ENCODE assay signal across 20 cellular contexts in the genomic region with DNA sequence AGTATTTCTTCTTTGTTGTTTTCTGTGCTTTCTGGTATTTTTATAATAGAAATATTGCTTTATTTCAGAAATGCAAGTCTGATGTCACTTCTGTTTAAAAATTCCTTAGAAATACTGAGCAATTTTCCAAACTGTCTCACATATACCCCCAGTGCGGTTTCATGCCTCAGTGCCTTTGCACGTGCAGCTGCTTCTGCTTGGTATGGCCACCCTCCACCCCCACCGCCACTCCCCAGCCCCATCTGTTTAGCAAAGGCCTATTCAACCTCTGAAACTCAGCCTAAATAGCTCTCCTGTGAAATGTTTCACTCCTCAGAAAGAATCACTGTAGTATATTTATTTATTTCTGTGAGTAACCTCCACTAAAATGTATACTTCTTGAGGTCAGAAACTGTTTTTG. TPM values are rescaled to one million over a fixed set of nuclear protein-coding genes. Genes with fewer than 3 reads are reported as not detected.
DNase-seq lines count a peak whose midpoint lies in the region; ATAC-seq and TF ChIP-seq lines count a peak whose summit lies in the region.
"Had no signal": no experiment of that assay in that cellular context is flagged by ENCODE, and none has a peak within 500 bp of the region (broad histone marks: within the 10 kb centered on the region; RNA-seq: fewer than 3 reads in every experiment).

No MANE protein-coding gene starts in this region.

- peak overlapping the region; percentile 28 for H3K4me2 ChIP-seq in DOHH2 (ENCODE audit: low read length)
- H3K4me2 ChIP-seq in IMR-90 (ENCODE audit: low read depth, low read length) = no peak overlapping the region
- H3K4me2 ChIP-seq: A549 had no signal

- H3F3A ChIP-seq in DOHH2 (ENCODE audit: control insufficient read depth, insufficient read depth) = no peaks in the 10 kb centered on the region

- no peak overlapping the region for H3K27ac ChIP-seq in DOHH2 (ENCODE audit: low read depth, low read length)
- no peak overlapping the region for H3K27ac ChIP-seq in IMR-90 (ENCODE audit: insufficient read depth, low read length)
- no peak overlapping the region for H3K27ac ChIP-seq in uterus
- H3K27ac ChIP-seq in adrenal gland = no peak overlapping the region
- H3K27ac ChIP-seq: A549, Peyer's patch had no signal

- ATAC-seq in GM19455 (IDR thresholded peaks at IDR 0.05; ENCODE audit: unreplicated experiment) (peak; percentile 44), IMR-90 (ENCODE audit: low read depth) (peak; percentile 21; the same call in 1 of the 2 replicates)
- ATAC-seq: A549 had no signal

- no TSS peak for BruUV-seq in IMR-90 (replicated peaks; lab: Mats Ljungman, UMichigan)

- no peak overlapping the region for H3K4ac ChIP-seq in IMR-90 (ENCODE audit: low read depth, low read length)

- no peaks in the 10 kb centered on the region for H3K9me3 ChIP-seq in DOHH2 (ENCODE audit: control insufficient read depth, insufficient read depth, low read length)
- H3K9me3 ChIP-seq in IMR-90 (ENCODE audit: control insufficient read depth, insufficient read depth, low read length) = no peaks in the 10 kb centered on the region
- H3K9me3 ChIP-seq in uterus = no peaks in the 10 kb centered on the region
- H3K9me3 ChIP-seq in adrenal gland (replicated peaks in 1 of 3) = no peaks in the 10 kb centered on the region
- H3K9me3 ChIP-seq: A549, Peyer's patch had no signal

- H3K4me3 Mint-ChIP-seq in chondrocyte (ENCODE audit: unreplicated experiment) = no peak overlapping the region
- H3K4me3 Mint-ChIP-seq: CD4-positive, CD25-positive, alpha-beta regulatory T cell had no signal

- no peaks in the 10 kb centered on the region for H3K9me1 ChIP-seq in IMR-90 (ENCODE audit: insufficient read depth, low read length)

- no peak overlapping the region for H2AK9ac ChIP-seq in IMR-90 (replicated peaks; ENCODE audit: low read depth, low read length, poor library complexity)

- H2BK120ac ChIP-seq in IMR-90 (ENCODE audit: low read depth, low read length) = no peak overlapping the region

- no peak overlapping the region for H4K8ac ChIP-seq in IMR-90 (ENCODE audit: low read depth in 2 of 2, low read length in 2 of 2)

- H3K4me1 Mint-ChIP-seq in chondrocyte (ENCODE audit: low read depth) = peaks cover 50% of the 10 kb centered on the region
- H3K4me1 Mint-ChIP-seq: CD4-positive, CD25-positive, alpha-beta regulatory T cell had no signal

- no peaks in the 10 kb centered on the region for H3K27me3 Mint-ChIP-seq in chondrocyte (ENCODE audit: low read depth)
- H3K27me3 Mint-ChIP-seq: CD4-positive, CD25-positive, alpha-beta regulatory T cell had no signal

- H2BK15ac ChIP-seq in IMR-90 (ENCODE audit: low read depth, low read length) = no peak overlapping the region

- H2BK5ac ChIP-seq in IMR-90 (ENCODE audit: low read depth, low read length, poor library complexity, severe bottlenecking) = no peak overlapping the region

- TF ChIP-seq CTCF in DOHH2 (IDR thresholded peaks at IDR 0.05; ENCODE audit: low read depth, low read length, poor library complexity, severe bottlenecking) (no peak), IMR-90 (conservative IDR thresholded peaks at IDR 0.05; ENCODE audit: low read depth, low read length) (no peak), uterus (IDR thresholded peaks at IDR 0.05) (no peak), adrenal gland (IDR thresholded peaks at IDR 0.05) (no peak), chondrocyte (IDR thresholded peaks at IDR 0.05) (no peak)

- H3K56ac ChIP-seq in IMR-90 (ENCODE audit: extremely low read depth, insufficient read depth, low read length) = no peak overlapping the region

- no peak overlapping the region for H3K23ac ChIP-seq in IMR-90 (ENCODE audit: low read depth, low read length)

- H3K14ac ChIP-seq in IMR-90 (replicated peaks; ENCODE audit: low read depth, low read length) = no peak overlapping the region

- no peaks in the 10 kb centered on the region for H3K79me2 ChIP-seq in DOHH2 (ENCODE audit: control insufficient read depth, low read length)

- H3K4me1 ChIP-seq in DOHH2 (ENCODE audit: control insufficient read depth, low read length) = peaks cover 16% of the 10 kb centered on the region
- H3K4me1 ChIP-seq in IMR-90 (ENCODE audit: control insufficient read depth, insufficient read depth, low read length) = no peaks in the 10 kb centered on the region
- no peaks in the 10 kb centered on the region for H3K4me1 ChIP-seq in uterus
- H3K4me1 ChIP-seq in adrenal gland (replicated peaks in 1 of 2) = no peaks in the 10 kb centered on the region
- H3K4me1 ChIP-seq: A549, Peyer's patch had no signal

- no peak overlapping the region for H3K9ac ChIP-seq in IMR-90 (ENCODE audit: low read depth, low read length)

- H3K36me3 ChIP-seq in DOHH2 (ENCODE audit: control insufficient read depth, low read length) (no peaks in the 10 kb centered on the region), IMR-90 (ENCODE audit: control insufficient read depth, insufficient read depth, low read length) (no peaks in the 10 kb centered on the region), uterus (no peaks in the 10 kb centered on the region), adrenal gland (replicated peaks in 1 of 2) (no peaks in the 10 kb centered on the region)
- H3K36me3 ChIP-seq: Peyer's patch had no signal

- no peak overlapping the region for H2AK5ac ChIP-seq in IMR-90 (ENCODE audit: low read depth, low read length)

- H3K27me3 ChIP-seq in DOHH2 (ENCODE audit: control insufficient read depth, low read length) = 0 out of 2 replicates have a peak, but pooled peaks cover 2% of the 10 kb centered on the region
- H3K27me3 ChIP-seq in IMR-90 (ENCODE audit: control insufficient read depth, insufficient read depth, low read length) = peaks cover 14% of the 10 kb centered on the region
- H3K27me3 ChIP-seq in uterus = no peaks in the 10 kb centered on the region
- H3K27me3 ChIP-seq in adrenal gland = no peaks in the 10 kb centered on the region
- H3K27me3 ChIP-seq: Peyer's patch had no signal

- peaks cover 2% of the 10 kb centered on the region for H3K36me3 Mint-ChIP-seq in chondrocyte (ENCODE audit: low read depth)
- H3K36me3 Mint-ChIP-seq: CD4-positive, CD25-positive, alpha-beta regulatory T cell had no signal

- no peak for TF ChIP-seq POLR2A in IMR-90 (IDR thresholded peaks at IDR 0.05; ENCODE audit: low read depth, low read length)
- no peak for TF ChIP-seq POLR2A in uterus (IDR thresholded peaks at IDR 0.05)
- TF ChIP-seq POLR2A in adrenal gland (IDR thresholded peaks at IDR 0.05) = no peak

- CTCF ChIA-PET in IMR-90 (lab: Yijun Ruan, JAX) = no interaction called here

- no peak overlapping the region for H3K18ac ChIP-seq in IMR-90 (ENCODE audit: low read depth, low read length)

- H3K79me1 ChIP-seq in IMR-90 (ENCODE audit: low read depth in 1 of 2, low read length in 2 of 2) = no peaks in the 10 kb centered on the region

- no peak overlapping the region for H2AFZ ChIP-seq in IMR-90 (replicated peaks; ENCODE audit: low read length, poor library complexity)

- dilution Hi-C loops in IMR-90 (cut with HindIII; ENCODE audit: low sequenced_read_pairs, unreplicated experiment) = no loop called here

- H2BK20ac ChIP-seq in IMR-90 (ENCODE audit: low read depth, low read length) = no peak overlapping the region

- H4K20me1 ChIP-seq in DOHH2 (ENCODE audit: control insufficient read depth, insufficient read depth, low read depth, low read length) (no peaks in the 10 kb centered on the region), IMR-90 (ENCODE audit: insufficient read depth, low read length) (no peaks in the 10 kb centered on the region)

- no peaks in the 10 kb centered on the region for H3K9me2 ChIP-seq in DOHH2 (replicated peaks; ENCODE audit: control insufficient read depth, low read length)

- WGBS in IMR-90 (ENCODE audit: extremely low coverage in 2 of 2, insufficient read length in 1 of 2), 2 experiments = no CpG with 5 or more reads among the region's 3 CpGs
- 95 to 100% (median 96%) methylated on average over 3 of the region's 3 CpGs for WGBS in adrenal gland, 4 donors

- no peak overlapping the region for H3K27ac Mint-ChIP-seq in chondrocyte (ENCODE audit: unreplicated experiment)
- H3K27ac Mint-ChIP-seq: CD4-positive, CD25-positive, alpha-beta regulatory T cell had no signal

- intact Hi-C loops in IMR-90 (cut with micrococcal nuclease) = no loop called here
- intact Hi-C loops in uterus (cut with DNase I; ENCODE audit: low total_unique reads) = no loop called here
- intact Hi-C loops in adrenal gland (cut with DNase I) = no loop called here

- in situ Hi-C loops in IMR-90 (cut with MboI; ENCODE audit: low sequenced_read_pairs) = no loop called here

- POLR2A ChIA-PET in IMR-90 (lab: Charles Lee; ENCODE audit: unreplicated experiment) = no interaction called here

- H3K4me3 ChIP-seq in DOHH2 (ENCODE audit: low read length) (no peak overlapping the region), IMR-90 (ENCODE audit: insufficient read depth, low read depth, low read length) (no peak overlapping the region), uterus (no peak overlapping the region), adrenal gland (no peak overlapping the region)
- H3K4me3 ChIP-seq: A549, Peyer's patch had no signal

- no peak for TF ChIP-seq RAD21 in IMR-90 (IDR thresholded peaks at IDR 0.05; ENCODE audit: low read length)

- no peak overlapping the region for H4K91ac ChIP-seq in IMR-90 (ENCODE audit: insufficient read depth, low read depth, low read length)

- no peak overlapping the region for H4K5ac ChIP-seq in IMR-90 (ENCODE audit: low read depth, low read length)

- DNase-seq in IMR-90 = no peak
- DNase-seq in RPMI8226 = peak; percentile 65
- no peak for DNase-seq in uterus
- no peak for DNase-seq in NK-92 (lab: John Stamatoyannopoulos, UW; ENCODE audit: unreplicated experiment)
- no peak for DNase-seq in adrenal gland
- no peak for DNase-seq in chondrocyte (ENCODE audit: low spot score)
- DNase-seq: CD4-positive, CD25-positive, alpha-beta regulatory T cell; DND-41; GF-D8; GOT3; Kasumi-1; NCI-H1417 treated with DMSO at 0.1 percent for 48 hours; NCI-H2029 treated with DMSO at 0.1 percent for 48 hours; NCI-H2227 treated with DMSO at 0.1 percent for 48 hours; NCI-H526 treated with DMSO at 0.1 percent for 48 hours; Peyer's patch; SHP77 had no signal

- H3K9me3 Mint-ChIP-seq in chondrocyte (ENCODE audit: low read depth) = no peaks in the 10 kb centered on the region

TF ChIP-seq in IMR-90, 13 proteins besides CTCF, POLR2A, EP300 and RAD21 (continues in another document):
- TF ChIP-seq CHD1 (IDR thresholded peaks at IDR 0.05; ENCODE audit: low read depth, low read length) (no peak), MAFK (IDR thresholded peaks at IDR 0.05; ENCODE audit: low read depth, low read length) (no peak), RCOR1 (IDR thresholded peaks at IDR 0.05; ENCODE audit: insufficient replicate concordance, low read length) (no peak), NFE2L2 (IDR thresholded peaks at IDR 0.05; ENCODE audit: low read depth, low read length) (no peak), CEBPB (IDR thresholded peaks at IDR 0.05; ENCODE audit: low read depth, low read length) (no peak)

RNA-seq across cellular contexts. Expression of a gene that starts 52.3 kb away (rescaled TPM):
- 0.18 and 0.28 TPM in 2 replicates for total RNA-seq in IMR-90 (2012; rRNA removed)
- 0.14 TPM in 2 replicates for polyA plus RNA-seq in IMR-90 (2012; rRNA removed)
- 0.04 and 0.10 TPM in 2 replicates for polyA plus RNA-seq in IMR-90 (2012; cell fraction: cytosol; rRNA removed)
- polyA plus RNA-seq in IMR-90 (2012; cell fraction: nucleus; rRNA removed; ENCODE audit: low replicate concordance) = 0.03 and 0.62 TPM in 2 replicates
- 10 to 100 TPM in 2 of 4 donors, 1 to 10 TPM in 2; 2.0 to 24.1 (median 6.6) TPM for total RNA-seq in uterus
- 1 to 10 TPM; 1.9 to 5.5 (median 3.1) TPM for total RNA-seq in adrenal gland
- polyA plus RNA-seq in adrenal gland = 1 to 10 TPM in 1 of 3 donors, under 1 TPM in 2; 0.81 to 1.8 (median 0.97) TPM
- total RNA-seq in chondrocyte = 34.3 to 55.9 TPM (median 44.8 TPM) in 3 replicates
